ENCODE assay signal across 11 cellular contexts in genomic region chr20:25055711-25056492, GRCh38. TPM values are rescaled to one million over a fixed set of nuclear protein-coding genes. Genes with fewer than 3 reads are reported as not detected.
A peak's percentile ranks its signal among the peaks of the same experiment; 100 is the strongest.
DNase-seq lines count a peak whose midpoint lies in the region; ATAC-seq, FAIRE-seq and TF ChIP-seq lines count a peak whose summit lies in the region.
"Had no signal": no experiment of that assay in that cellular context is flagged by ENCODE, and none has a peak within 500 bp of the region (broad histone marks: within the 10 kb centered on the region; RNA-seq: fewer than 3 reads in every experiment).

No MANE protein-coding gene starts in this region.

- no peaks in the 10 kb centered on the region for H3K36me3 ChIP-seq in CD8-positive, alpha-beta T cell (ENCODE audit: insufficient read depth, low read length)
- H3K36me3 ChIP-seq in MM.1S (replicated peaks; ENCODE audit: insufficient read depth, low read length) (no peaks in the 10 kb centered on the region), pancreas (no peaks in the 10 kb centered on the region)
- H3K36me3 ChIP-seq in effector memory CD4-positive, alpha-beta T cell (ENCODE audit: control insufficient read depth, insufficient read depth, low read length): no peaks in the 10 kb centered on the region
- H3K36me3 ChIP-seq: cardiac muscle cell had no signal

- no peaks in the 10 kb centered on the region for H3K9me3 Mint-ChIP-seq in CD8-positive, alpha-beta T cell
- H3K9me3 Mint-ChIP-seq: H9 had no signal

- CTCF ChIA-PET in CD8-positive, alpha-beta T cell (lab: Charles Lee): interaction anchor here (1.9 to 13.8 kb wide), 2 partner anchors 9 to 60 kb away, joined by 8 to 274 read pairs; partner anchors contain the start of gene APMAP

- H2AFZ ChIP-seq in MM.1S (ENCODE audit: low read length): no peak overlapping the region

- H3K36me3 Mint-ChIP-seq in CD8-positive, alpha-beta T cell: peaks cover 15% of the 10 kb centered on the region

- peak overlapping the region; percentile 62 for H3K4me3 ChIP-seq in CD8-positive, alpha-beta T cell (ENCODE audit: low read depth, low read length)
- peak overlapping the region; percentile 88 for H3K4me3 ChIP-seq in MM.1S (ENCODE audit: low read length)
- peak overlapping the region; percentile 82 for H3K4me3 ChIP-seq in effector memory CD4-positive, alpha-beta T cell (ENCODE audit: insufficient read depth, low read depth, low read length, poor library complexity, severe bottlenecking)
- H3K4me3 ChIP-seq in pancreas: peak overlapping the region; percentile 51 to 85 (median 64)
- H3K4me3 ChIP-seq: cardiac muscle cell had no signal

- peaks cover 51% of the 10 kb centered on the region for H3F3A ChIP-seq in MM.1S (ENCODE audit: insufficient read depth, low read length)

- no peaks in the 10 kb centered on the region for H3K27me3 Mint-ChIP-seq in CD8-positive, alpha-beta T cell (ENCODE audit: low read depth)

- 25 to 26% methylated on average over 8 of the region's 8 CpGs for WGBS in pancreas, 2 donors

- H3K9me2 ChIP-seq in MM.1S (replicated peaks; ENCODE audit: insufficient read depth, low read length): no peaks in the 10 kb centered on the region

- no peak for FAIRE-seq in pancreas (lab: Jason Lieb, UNC)

- no peaks in the 10 kb centered on the region for H3K9me3 ChIP-seq in CD8-positive, alpha-beta T cell (ENCODE audit: low read length)
- H3K9me3 ChIP-seq in MM.1S (replicated peaks; ENCODE audit: insufficient read depth, low read length) (no peaks in the 10 kb centered on the region), pancreas (no peaks in the 10 kb centered on the region)
- H3K9me3 ChIP-seq in effector memory CD4-positive, alpha-beta T cell (ENCODE audit: control insufficient read depth, low read length): no peaks in the 10 kb centered on the region

- no peak for ATAC-seq in CD8-positive, alpha-beta T cell
- ATAC-seq in pancreas (peak; percentile 3 to 22 (median 9)), GM21576 (IDR thresholded peaks at IDR 0.05; ENCODE audit: unreplicated experiment) (no peak), HG03108 (IDR thresholded peaks at IDR 0.05; ENCODE audit: unreplicated experiment) (no peak), GM18907 (IDR thresholded peaks at IDR 0.05; ENCODE audit: unreplicated experiment) (no peak)

- peak overlapping the region; percentile 71 for H3K27ac ChIP-seq in CD8-positive, alpha-beta T cell (ENCODE audit: low read depth, low read length)
- peak overlapping the region; percentile 87; the same call in 1 of the 2 replicates for H3K27ac ChIP-seq in MM.1S (ENCODE audit: low read length)
- H3K27ac ChIP-seq in effector memory CD4-positive, alpha-beta T cell (ENCODE audit: insufficient read depth, low read length, poor library complexity, severe bottlenecking): peak overlapping the region; percentile 88
- peak overlapping the region; percentile 85 to 95 (median 92) for H3K27ac ChIP-seq in pancreas
- H3K27ac ChIP-seq: cardiac muscle cell had no signal

- POLR2A ChIA-PET in CD8-positive, alpha-beta T cell (lab: Charles Lee): interaction anchor here (0.6 to 4.9 kb wide), 3 partner anchors 12 to 101 kb away, joined by 3 to 47 read pairs (median 3); partner anchors contain the start of gene APMAP

- H3K4me1 Mint-ChIP-seq in CD8-positive, alpha-beta T cell (ENCODE audit: low read depth): peaks cover 64% of the 10 kb centered on the region

- peak overlapping the region; percentile 99 for H3K4me2 ChIP-seq in MM.1S (ENCODE audit: low read depth, low read length)

- H3K9ac ChIP-seq in MM.1S (ENCODE audit: low read length): peak overlapping the region; percentile 96; the same call in 1 of the 2 replicates

- no peak for TF ChIP-seq CTCF in CD8-positive, alpha-beta T cell (IDR thresholded peaks at IDR 0.05)
- TF ChIP-seq CTCF in MM.1S (IDR thresholded peaks at IDR 0.05; ENCODE audit: low read length): no peak
- no peak for TF ChIP-seq CTCF in pancreas (IDR thresholded peaks at IDR 0.05)

- no peak for DNase-seq in CD8-positive, alpha-beta T cell
- DNase-seq in MM.1S: no peak
- no peak for DNase-seq in effector memory CD4-positive, alpha-beta T cell
- peak in 3 of 6 donors; percentile 49 to 56 (median 50) for DNase-seq in pancreas
- DNase-seq in AML-193 (lab: John Stamatoyannopoulos, UW): no peak
- DNase-seq: H9 had no signal

- intact Hi-C loops in CD8-positive, alpha-beta T cell (cut with DNase I, micrococcal nuclease): loop anchor here (2.0 to 10.0 kb wide), 8 partner anchors 13 to 1694 kb away; partner anchors contain the start of genes ABHD12 (in 1 of the 2), ENTPD6 (in 1 of the 2), GZF1 (in 1 of the 2) and NAPB (in 1 of the 2)
- intact Hi-C loops in pancreas (cut with DNase I): no loop called here

- peaks cover 69% of the 10 kb centered on the region for H3K79me2 ChIP-seq in MM.1S (ENCODE audit: low read length)

- peaks cover 56% of the 10 kb centered on the region for H3K4me1 ChIP-seq in CD8-positive, alpha-beta T cell (ENCODE audit: insufficient read depth, low read length)
- H3K4me1 ChIP-seq in MM.1S (ENCODE audit: low read length) (peaks cover 58% of the 10 kb centered on the region), pancreas (peaks cover 27 to 66% (median 39%) of the 10 kb centered on the region in 3 donors)
- H3K4me1 ChIP-seq in effector memory CD4-positive, alpha-beta T cell (ENCODE audit: control insufficient read depth, insufficient read depth, low read length, poor library complexity, severe bottlenecking): peaks cover 31% of the 10 kb centered on the region

- no peaks in the 10 kb centered on the region for H4K20me1 ChIP-seq in MM.1S (ENCODE audit: insufficient read depth, low read length)

- no peaks in the 10 kb centered on the region for H3K27me3 ChIP-seq in CD8-positive, alpha-beta T cell (ENCODE audit: insufficient read depth, low read length)
- H3K27me3 ChIP-seq in MM.1S (replicated peaks; ENCODE audit: insufficient read depth, low read length) (no peaks in the 10 kb centered on the region), pancreas (no peaks in the 10 kb centered on the region)
- no peaks in the 10 kb centered on the region for H3K27me3 ChIP-seq in effector memory CD4-positive, alpha-beta T cell (replicated peaks; ENCODE audit: control insufficient read depth, insufficient read depth, low read length, poor library complexity, severe bottlenecking)

- peak overlapping the region; percentile 95 for H3K27ac Mint-ChIP-seq in CD8-positive, alpha-beta T cell
- H3K27ac Mint-ChIP-seq: H9 had no signal

- peak overlapping the region; percentile 87 for H3K4me3 Mint-ChIP-seq in CD8-positive, alpha-beta T cell

RNA-seq across cellular contexts. Expression of gene ACSS1, which starts 2.0 kb away (rescaled TPM):
- 10 to 100 TPM; 17.5 to 17.7 TPM for total RNA-seq in CD8-positive, alpha-beta T cell
- 10 to 100 TPM; 30.4 to 47.2 (median 36.0) TPM for total RNA-seq in pancreas
- 10 to 100 TPM; 34.6 to 43.7 TPM for polyA plus RNA-seq in pancreas
- total RNA-seq: cardiac muscle cell had no signal
- polyA plus RNA-seq: cardiac muscle cell had no signal

RNA-seq across cellular contexts. Expression of gene VSX1, which starts 26.0 kb away (rescaled TPM):
- total RNA-seq in CD8-positive, alpha-beta T cell: not detected
- total RNA-seq in pancreas: under 1 TPM; 0.13 to 0.31 (median 0.23) TPM
- polyA plus RNA-seq in pancreas: under 1 TPM; 0.08 to 0.77 TPM
- total RNA-seq: cardiac muscle cell, H9, kidney epithelial cell had no signal
- polyA plus RNA-seq: cardiac muscle cell had no signal

Comparison
In these comparisons a context has a peak if more than half of its experiments do, and no peak if none do; other contexts are left out.
1. ATAC-seq: peak in pancreas (4 of 4); none in CD8-positive, alpha-beta T cell (single experiment), GM21576 (single experiment), HG03108 (single experiment) and GM18907 (single experiment).
2. intact Hi-C loops: an anchor here in CD8-positive, alpha-beta T cell (2.0 to 10.0 kb wide); none called in pancreas.
3. Peak in every context shown above with its lines, with median percentiles within 50 percentile points of each other: H3K27ac ChIP-seq and H3K4me3 ChIP-seq.